In the genomic region with DNA sequence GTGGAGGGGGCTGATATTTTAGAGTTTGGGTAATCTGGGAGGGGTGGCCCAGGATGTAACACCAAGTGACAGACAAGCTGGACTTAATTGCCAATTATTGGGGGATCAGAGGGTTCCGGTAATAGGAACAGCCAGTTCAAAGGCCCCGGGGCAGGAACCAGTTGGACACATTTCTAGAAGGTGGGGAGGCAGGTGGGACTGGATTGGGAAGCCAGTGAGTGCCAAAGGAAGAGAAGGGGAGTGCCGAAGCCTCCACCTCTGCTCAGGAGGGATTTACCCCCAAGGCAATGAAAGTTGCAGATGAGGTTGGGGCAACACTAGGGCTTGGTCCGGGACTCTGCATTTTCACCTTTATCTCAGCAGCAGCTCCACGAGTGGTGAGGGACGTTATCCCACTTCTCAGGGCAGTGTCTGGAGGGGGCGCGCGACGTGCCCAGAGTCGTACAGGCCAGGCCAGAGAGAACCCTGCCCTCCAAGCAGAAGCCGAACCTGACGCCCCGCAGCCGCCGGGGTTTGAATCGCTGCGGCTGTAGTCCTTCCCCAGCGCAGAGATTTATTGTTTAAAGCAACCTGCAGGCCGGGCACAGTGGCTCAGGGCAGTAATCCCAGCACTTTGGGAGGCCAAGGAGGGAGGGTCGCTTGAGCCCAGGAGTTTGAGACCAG, we compare ENCODE assay signal across 14 cellular contexts. TPM values are rescaled to one million over a fixed set of nuclear protein-coding genes. Genes with fewer than 3 reads are reported as not detected.
DNase-seq lines count a peak whose midpoint lies in the region; ATAC-seq and TF ChIP-seq lines count a peak whose summit lies in the region.
"Had no signal": no experiment of that assay in that cellular context is flagged by ENCODE, and none has a peak within 500 bp of the region (broad histone marks: within the 10 kb centered on the region; RNA-seq: fewer than 3 reads in every experiment).

No MANE protein-coding gene starts in this region.

- POLR2A ChIA-PET in CD4-positive, alpha-beta memory T cell (lab: Charles Lee; ENCODE audit: partially characterized antibody), result interaction anchor here (0.7 to 27.2 kb wide), 3 partner anchors 14 to 75 kb away, joined by 3 to 1691 read pairs (median 1055); a partner anchor contains a TSS
- POLR2A ChIA-PET in WTC11 (lab: Charles Lee), result no interaction called here

- H3K9ac ChIP-seq in parathyroid adenoma, result no peak overlapping the region

- peak overlapping the region in 5 of 7 donors; percentile 32 to 91 (median 85) for H3K27ac Mint-ChIP-seq in CD4-positive, alpha-beta memory T cell
- H3K27ac Mint-ChIP-seq in WTC11, result peak overlapping the region; percentile 68; the same call in 1 of the 2 replicates

- WGBS in esophagus squamous epithelium, 2 donors, result 43 to 57% methylated on average over 4 to 11 of the region's 21 CpGs
- 46 to 64% methylated on average over 20 to 21 of the region's 21 CpGs for WGBS in lower leg skin, 2 donors

- TF ChIP-seq CTCF in WTC11 (IDR thresholded peaks at IDR 0.05) (no peak), esophagus squamous epithelium (IDR thresholded peaks at IDR 0.05) (no peak), parathyroid adenoma (IDR thresholded peaks at IDR 0.05) (no peak), dorsolateral prefrontal cortex (IDR thresholded peaks at IDR 0.05 in 54 of 56, conservative IDR thresholded peaks at IDR 0.05 in 2 of 56; ENCODE audit: low read depth in 1 of 56, partially characterized antibody in 56 of 56) (no peak), lower leg skin (IDR thresholded peaks at IDR 0.05) (no peak)

- H3K4me1 Mint-ChIP-seq in CD4-positive, alpha-beta memory T cell, result peaks cover 37 to 70% (median 53%) of the 10 kb centered on the region in 4 donors
- peaks cover 52% of the 10 kb centered on the region for H3K4me1 Mint-ChIP-seq in WTC11

- no peak overlapping the region for H3K27ac ChIP-seq in CD4-positive, alpha-beta memory T cell (ENCODE audit: low read depth, low read length)
- H3K27ac ChIP-seq in esophagus squamous epithelium (peak overlapping the region in 3 of 4 donors; percentile 20 to 62 (median 54)), parathyroid adenoma (peak overlapping the region; percentile 70), dorsolateral prefrontal cortex (peak overlapping the region in 17 of 59 donors; percentile 7 to 75 (median 44))

- H3K36me3 Mint-ChIP-seq in CD4-positive, alpha-beta memory T cell, result peaks cover 0 to 4% of the 10 kb centered on the region in 2 donors
- H3K36me3 Mint-ChIP-seq in WTC11, result no peaks in the 10 kb centered on the region

- no peak overlapping the region for H3K4me2 ChIP-seq in parathyroid adenoma (ENCODE audit: low read length)

- intact Hi-C loops in CD4-positive, alpha-beta memory T cell (cut with micrococcal nuclease), result no loop called here
- intact Hi-C loops in esophagus squamous epithelium (cut with DNase I) (no loop called here), dorsolateral prefrontal cortex (cut with DNase I) (no loop called here), lower leg skin (cut with DNase I; ENCODE audit: low total_unique reads) (no loop called here)

- no peak overlapping the region for H3K4me3 ChIP-seq in CD4-positive, alpha-beta memory T cell (ENCODE audit: low read length in 2 of 2)
- H3K4me3 ChIP-seq in esophagus squamous epithelium (no peak overlapping the region), parathyroid adenoma (ENCODE audit: low read depth, low read length) (no peak overlapping the region), dorsolateral prefrontal cortex (no peak overlapping the region), lower leg skin (ENCODE audit: low read depth, poor library complexity, severe bottlenecking) (no peak overlapping the region)

- no peak for DNase-seq in CD4-positive, alpha-beta memory T cell
- DNase-seq in WTC11 (ENCODE audit: low spot score) (peak; percentile 47), esophagus squamous epithelium (lab: John Stamatoyannopoulos, UW) (no peak), mesenteric fat pad (ENCODE audit: low spot score) (no peak), dorsolateral prefrontal cortex (no peak), lower leg skin (ENCODE audit: low spot score in 2 of 2) (no peak)
- DNase-seq: activated CD4-positive, alpha-beta T cell treated with anti-CD3 and anti-CD28 coated beads for 48 hours; anterior cingulate cortex; Caco-2; MM.1S; NCI-H510A treated with DMSO at 0.1 percent for 48 hours; small intestine had no signal

- H3K79me2 ChIP-seq in parathyroid adenoma, result no peaks in the 10 kb centered on the region

- no peaks in the 10 kb centered on the region for H3K27me3 ChIP-seq in CD4-positive, alpha-beta memory T cell (ENCODE audit: insufficient read depth, low read length)
- H3K27me3 ChIP-seq in esophagus squamous epithelium, result no peaks in the 10 kb centered on the region
- no peaks in the 10 kb centered on the region for H3K27me3 ChIP-seq in parathyroid adenoma (ENCODE audit: control insufficient read depth, insufficient read depth, low read length)
- H3K27me3 ChIP-seq in dorsolateral prefrontal cortex, result no peaks in the 10 kb centered on the region

- TF ChIP-seq POLR2A in esophagus squamous epithelium (IDR thresholded peaks at IDR 0.05) (no peak), lower leg skin (IDR thresholded peaks at IDR 0.05) (no peak)

- CTCF ChIA-PET in CD4-positive, alpha-beta memory T cell (lab: Charles Lee; ENCODE audit: partially characterized antibody), result no interaction called here
- CTCF ChIA-PET in WTC11 (lab: Charles Lee), result interaction anchor here (1.2 to 1.9 kb wide), 2 partner anchors 7 to 41 kb away, joined by 4 to 5 read pairs; no protein-coding TSS in a partner anchor

- no peak overlapping the region for H2AFZ ChIP-seq in parathyroid adenoma

- H3K4me1 ChIP-seq in CD4-positive, alpha-beta memory T cell (ENCODE audit: insufficient read depth, low read length), result peaks cover 59% of the 10 kb centered on the region
- peaks cover 26 to 78% (median 27%) of the 10 kb centered on the region in 3 donors for H3K4me1 ChIP-seq in esophagus squamous epithelium
- H3K4me1 ChIP-seq in parathyroid adenoma, result peaks cover 33% of the 10 kb centered on the region

- no peaks in the 10 kb centered on the region for H3K9me3 ChIP-seq in CD4-positive, alpha-beta memory T cell (ENCODE audit: control insufficient read depth in 1 of 2, low read length in 2 of 2)
- H3K9me3 ChIP-seq in esophagus squamous epithelium (no peaks in the 10 kb centered on the region), parathyroid adenoma (ENCODE audit: control insufficient read depth, low read length) (no peaks in the 10 kb centered on the region)
- H3K9me3 ChIP-seq: Caco-2 had no signal

- H3K4me3 Mint-ChIP-seq in CD4-positive, alpha-beta memory T cell, result no peak overlapping the region
- peak overlapping the region; percentile 61 for H3K4me3 Mint-ChIP-seq in WTC11

- H3K27me3 Mint-ChIP-seq in CD4-positive, alpha-beta memory T cell, result no peaks in the 10 kb centered on the region
- peaks cover 9% of the 10 kb centered on the region for H3K27me3 Mint-ChIP-seq in WTC11 (ENCODE audit: low read depth)

- ATAC-seq in WTC11 (peak; percentile 18), GM18502 (IDR thresholded peaks at IDR 0.05; ENCODE audit: poor library complexity, unreplicated experiment) (no peak)

- peaks cover 0 to 2% (median 0%) of the 10 kb centered on the region in 8 donors for H3K9me3 Mint-ChIP-seq in CD4-positive, alpha-beta memory T cell
- H3K9me3 Mint-ChIP-seq in WTC11, result no peaks in the 10 kb centered on the region

- no peaks in the 10 kb centered on the region for H3K36me3 ChIP-seq in CD4-positive, alpha-beta memory T cell (ENCODE audit: insufficient read depth, low read length)
- H3K36me3 ChIP-seq in esophagus squamous epithelium, result no peaks in the 10 kb centered on the region
- H3K36me3 ChIP-seq in parathyroid adenoma (ENCODE audit: control insufficient read depth, insufficient read depth, low read length), result no peaks in the 10 kb centered on the region

TF ChIP-seq in WTC11, 78 proteins besides CTCF, POLR2A, EP300 and RAD21 (continues in another document):
- TF ChIP-seq, protein P1, sequence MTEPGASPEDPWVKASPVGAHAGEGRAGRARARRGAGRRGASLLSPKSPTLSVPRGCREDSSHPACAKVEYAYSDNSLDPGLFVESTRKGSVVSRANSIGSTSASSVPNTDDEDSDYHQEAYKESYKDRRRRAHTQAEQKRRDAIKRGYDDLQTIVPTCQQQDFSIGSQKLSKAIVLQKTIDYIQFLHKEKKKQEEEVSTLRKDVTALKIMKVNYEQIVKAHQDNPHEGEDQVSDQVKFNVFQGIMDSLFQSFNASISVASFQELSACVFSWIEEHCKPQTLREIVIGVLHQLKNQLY (CRISPR knock-in tag; IDR thresholded peaks at IDR 0.05), result no peak
- TF ChIP-seq ZNF121 (CRISPR knock-in tag; IDR thresholded peaks at IDR 0.05), result peak; percentile 49; the same call in 1 of the 2 replicates
- no peak for TF ChIP-seq FOXP1 (CRISPR knock-in tag; IDR thresholded peaks at IDR 0.05; ENCODE audit: borderline replicate concordance)
- peak; percentile 94 for TF ChIP-seq GTF2I (CRISPR knock-in tag; conservative IDR thresholded peaks at IDR 0.05)

RNA-seq across cellular contexts. Expression of a gene that starts 5.7 kb away (rescaled TPM):
- 100 to 1,000 TPM; 163 TPM for total RNA-seq in CD4-positive, alpha-beta memory T cell
- 100 to 1,000 TPM in 1 of 2 donors, 10 to 100 TPM in 1; 16.5 to 133 TPM for polyA plus RNA-seq in CD4-positive, alpha-beta memory T cell
- total RNA-seq in WTC11 (2021), result 121 to 137 TPM (median 133 TPM) in 3 replicates
- 100 to 1,000 TPM in 3 of 4 donors, 10 to 100 TPM in 1; 71.7 to 192 (median 166) TPM for total RNA-seq in esophagus squamous epithelium
- total RNA-seq in mesenteric fat pad, result 320 TPM
- total RNA-seq in dorsolateral prefrontal cortex, result 100 to 1,000 TPM; 163 to 440 (median 240) TPM
- total RNA-seq in lower leg skin, result 100 to 1,000 TPM; 337 to 886 (median 413) TPM

RNA-seq across cellular contexts. Expression of a gene that starts 12.9 kb away (rescaled TPM):
- total RNA-seq in CD4-positive, alpha-beta memory T cell, result 1 to 10 TPM; 5.5 to 5.8 TPM
- polyA plus RNA-seq in CD4-positive, alpha-beta memory T cell, result 1 to 10 TPM in 1 of 2 donors, under 1 TPM in 1; 0.13 to 1.8 TPM
- 0.46 to 1.0 TPM (median 0.61 TPM) in 3 replicates for total RNA-seq in WTC11 (2021)
- total RNA-seq in esophagus squamous epithelium, result 1 to 10 TPM in 2 of 4 donors, under 1 TPM in 2; 0.23 to 3.1 (median 0.96) TPM
- 2.8 TPM for total RNA-seq in mesenteric fat pad
- 10 to 100 TPM in 1 of 120 experiments, 1 to 10 TPM in 119; 1.8 to 14.5 (median 4.1) TPM for total RNA-seq in dorsolateral prefrontal cortex
- total RNA-seq in lower leg skin, result 1 to 10 TPM in 3 of 4 donors, under 1 TPM in 1; 0.97 to 5.9 (median 3.1) TPM

RNA-seq across cellular contexts. Expression of a gene that starts 35.8 kb away (rescaled TPM):
- 10 to 100 TPM; 64.2 to 65.0 TPM for total RNA-seq in CD4-positive, alpha-beta memory T cell
- polyA plus RNA-seq in CD4-positive, alpha-beta memory T cell, result 100 to 1,000 TPM; 121 to 164 TPM
- total RNA-seq in WTC11 (2021) (373 to 434 TPM (median 409 TPM) in 3 replicates), esophagus squamous epithelium (100 to 1,000 TPM in 3 of 4 donors, 10 to 100 TPM in 1; 97.3 to 228 (median 137) TPM), mesenteric fat pad (68.4 TPM), dorsolateral prefrontal cortex (100 to 1,000 TPM in 6 of 120 experiments, 10 to 100 TPM in 114; 46.4 to 115 (median 74.8) TPM), lower leg skin (100 to 1,000 TPM in 2 of 4 donors, 10 to 100 TPM in 2; 59.7 to 149 (median 105) TPM)

RNA-seq across cellular contexts. Expression of a gene that starts 53.3 kb away (rescaled TPM):
- 10 to 100 TPM; 46.2 to 49.2 TPM for total RNA-seq in CD4-positive, alpha-beta memory T cell
- polyA plus RNA-seq in CD4-positive, alpha-beta memory T cell, result 1 to 10 TPM; 6.8 to 8.0 TPM
- 39.2 to 68.1 TPM (median 40.8 TPM) in 3 replicates for total RNA-seq in WTC11 (2021)
- total RNA-seq in esophagus squamous epithelium, result 10 to 100 TPM in 1 of 4 donors, 1 to 10 TPM in 2, under 1 TPM in 1; 0.83 to 10.1 (median 5.3) TPM
- total RNA-seq in mesenteric fat pad, result 48.7 TPM
- total RNA-seq in dorsolateral prefrontal cortex, result 10 to 100 TPM; 20.4 to 93.6 (median 37.7) TPM
- total RNA-seq in lower leg skin, result 1 to 10 TPM; 2.4 to 7.1 (median 4.8) TPM
